Comparison of ENCODE assay signal across 23 cellular contexts in genomic region chr2:72952961-72953360, GRCh38. TPM values are rescaled to one million over a fixed set of nuclear protein-coding genes. Genes with fewer than 3 reads are reported as not detected.
A peak's percentile ranks its signal among the peaks of the same experiment; 100 is the strongest.
DNase-seq lines count a peak whose midpoint lies in the region; ATAC-seq and TF ChIP-seq lines count a peak whose summit lies in the region.
"Had no signal": no experiment of that assay in that cellular context is flagged by ENCODE, and none has a peak within 500 bp of the region (broad histone marks: within the 10 kb centered on the region; RNA-seq: fewer than 3 reads in every experiment).

No MANE protein-coding gene starts in this region.

- H2AK5ac ChIP-seq in neuronal stem cell (ENCODE audit: low read depth, low read length) = no peak overlapping the region

- H3K27ac Mint-ChIP-seq in activated CD4-positive, alpha-beta T cell treated with anti-CD3 and anti-CD28 coated beads, Interleukin-2, amount 10 ng/mL, durations not matched to agents 24 days and 14 days = peak overlapping the region; percentile 88
- H3K27ac Mint-ChIP-seq in CD4-positive, CD25-positive, alpha-beta regulatory T cell = peak overlapping the region in 2 of 3 donors; percentile 66 to 90
- H3K27ac Mint-ChIP-seq in central memory CD8-positive, alpha-beta T cell (ENCODE audit: low read depth) = peak overlapping the region; percentile 90
- H3K27ac Mint-ChIP-seq: HFFc6 had no signal

- no peak overlapping the region for H3K4me3 ChIP-seq in CD4-positive, CD25-positive, alpha-beta regulatory T cell (ENCODE audit: low read depth, low read length)
- H3K4me3 ChIP-seq in neuronal stem cell (ENCODE audit: low read length in 2 of 2) (no peak overlapping the region), OCI-LY7 (ENCODE audit: low read depth, low read length, poor library complexity, severe bottlenecking) (no peak overlapping the region)
- H3K4me3 ChIP-seq: K562, SJSA1 had no signal

- H2AFZ ChIP-seq in neuronal stem cell (ENCODE audit: low read length) = no peak overlapping the region
- no peak overlapping the region for H2AFZ ChIP-seq in OCI-LY7 (ENCODE audit: low read length)

- CTCF ChIA-PET in OCI-LY7 (lab: Charles Lee; ENCODE audit: unreplicated experiment) = no interaction called here

- no peak overlapping the region for H2BK15ac ChIP-seq in neuronal stem cell (ENCODE audit: low read length)

- no peak overlapping the region for H2BK120ac ChIP-seq in neuronal stem cell (ENCODE audit: low read depth, low read length)

- H3K4me1 Mint-ChIP-seq in activated CD4-positive, alpha-beta T cell treated with anti-CD3 and anti-CD28 coated beads, Interleukin-2, amount 10 ng/mL, durations not matched to agents 24 days and 14 days = peaks cover 24% of the 10 kb centered on the region
- peaks cover 0 to 36% (median 22%) of the 10 kb centered on the region in 4 donors for H3K4me1 Mint-ChIP-seq in CD4-positive, CD25-positive, alpha-beta regulatory T cell
- peaks cover 42% of the 10 kb centered on the region for H3K4me1 Mint-ChIP-seq in central memory CD8-positive, alpha-beta T cell

- H3K9me2 ChIP-seq in OCI-LY7 (ENCODE audit: insufficient read depth, low read length) = no peaks in the 10 kb centered on the region

- no peaks in the 10 kb centered on the region for H4K20me1 ChIP-seq in OCI-LY7 (ENCODE audit: insufficient read depth, low read length)

- peak overlapping the region; percentile 34 for H3K18ac ChIP-seq in neuronal stem cell (ENCODE audit: low read length)

- no peaks in the 10 kb centered on the region for H3K36me3 ChIP-seq in CD4-positive, CD25-positive, alpha-beta regulatory T cell (ENCODE audit: control insufficient read depth, insufficient read depth, low read length)
- H3K36me3 ChIP-seq in neuronal stem cell (replicated peaks in 1 of 2; ENCODE audit: control insufficient read depth in 2 of 2, insufficient read depth in 2 of 2, low read length in 2 of 2) = no peaks in the 10 kb centered on the region
- no peaks in the 10 kb centered on the region for H3K36me3 ChIP-seq in OCI-LY7 (ENCODE audit: insufficient read depth, low read length)
- H3K36me3 ChIP-seq: SJSA1 had no signal

- no peak overlapping the region for H3K9ac ChIP-seq in neuronal stem cell (ENCODE audit: low read depth, low read length, poor library complexity)

- H3K79me1 ChIP-seq in neuronal stem cell (ENCODE audit: low read depth, low read length) = no peaks in the 10 kb centered on the region

- H2BK12ac ChIP-seq in neuronal stem cell (ENCODE audit: low read length) = peak overlapping the region; percentile 16

- intact Hi-C loops in activated CD4-positive, alpha-beta T cell treated with anti-CD3 and anti-CD28 coated beads, Interleukin-2, amount 10 ng/mL, durations not matched to agents 24 days and 14 days (cut with micrococcal nuclease) = no loop called here
- intact Hi-C loops in OCI-LY7 (cut with micrococcal nuclease; ENCODE audit: unreplicated experiment) = no loop called here

- no peaks in the 10 kb centered on the region for H3K27me3 Mint-ChIP-seq in activated CD4-positive, alpha-beta T cell treated with anti-CD3 and anti-CD28 coated beads, Interleukin-2, amount 10 ng/mL, durations not matched to agents 24 days and 14 days
- H3K27me3 Mint-ChIP-seq in CD4-positive, CD25-positive, alpha-beta regulatory T cell = no peaks in the 10 kb centered on the region
- H3K27me3 Mint-ChIP-seq in central memory CD8-positive, alpha-beta T cell = no peaks in the 10 kb centered on the region

- H4K8ac ChIP-seq in neuronal stem cell (ENCODE audit: low read depth, low read length) = no peak overlapping the region

- no peak overlapping the region for H3K4ac ChIP-seq in neuronal stem cell (ENCODE audit: low read length)

- no TSS peak for BruUV-seq in OCI-LY7 (replicated peaks; lab: Mats Ljungman, UMichigan)

- no peak for ATAC-seq in CD4-positive, CD25-positive, alpha-beta regulatory T cell (ENCODE audit: low read depth in 2 of 2)
- ATAC-seq in central memory CD8-positive, alpha-beta T cell (replicated peaks; ENCODE audit: extremely low read depth, poor library complexity, severe bottlenecking) = no peak

- H2BK5ac ChIP-seq in neuronal stem cell (ENCODE audit: low read length) = no peak overlapping the region

- no CpG with 5 or more reads among the region's 14 CpGs for WGBS in neuronal stem cell (ENCODE audit: extremely low coverage in 2 of 2, insufficient read length in 2 of 2, insufficient replicate concordance in 1 of 2), 2 donors

- POLR2A ChIA-PET in OCI-LY7 (lab: Charles Lee) = no interaction called here

- H3K4me2 ChIP-seq in neuronal stem cell (ENCODE audit: insufficient read depth, low read length, poor library complexity, severe bottlenecking) (no peak overlapping the region), OCI-LY7 (ENCODE audit: low read length) (no peak overlapping the region)

- no peak overlapping the region for H3K14ac ChIP-seq in neuronal stem cell (ENCODE audit: low read length)

- DNase-seq in activated CD4-positive, alpha-beta T cell treated with anti-CD3 and anti-CD28 coated beads, Interleukin-2, amount 10 ng/mL, durations not matched to agents 24 days and 14 days = no peak
- no peak for DNase-seq in activated CD4-positive, alpha-beta T cell treated with anti-CD3 and anti-CD28 coated beads, Interleukin-2, amount 50 U/mL, for 4 hours
- no peak for DNase-seq in CD4-positive, CD25-positive, alpha-beta regulatory T cell
- no peak for DNase-seq in central memory CD8-positive, alpha-beta T cell (ENCODE audit: low spot score in 2 of 2)
- DNase-seq in neuronal stem cell (ENCODE audit: low spot score) (no peak), NCI-H2196 treated with DMSO at 0.1 percent for 48 hours (lab: John Stamatoyannopoulos, UW; ENCODE audit: unreplicated experiment) (no peak), DMS 273 treated with DMSO at 0.1 percent for 48 hours (lab: John Stamatoyannopoulos, UW) (no peak), OCI-LY7 (ENCODE audit: low spot score) (no peak)
- DNase-seq: Calu3, DND-41, GF-D8, GOT3, HFFc6, NCI-H1436, NCI-H2081, NCI-H226, NCI-H526, OCI-M1 had no signal

- no peak overlapping the region for H3K27ac ChIP-seq in CD4-positive, CD25-positive, alpha-beta regulatory T cell (ENCODE audit: insufficient read depth, low read length, poor library complexity, severe bottlenecking)
- no peak overlapping the region for H3K27ac ChIP-seq in neuronal stem cell (replicated peaks; ENCODE audit: low read length)
- H3K27ac ChIP-seq in OCI-LY7 (ENCODE audit: low read depth, low read length, poor library complexity, severe bottlenecking) = no peak overlapping the region
- H3K27ac ChIP-seq: C4-2B, HL-60, RWPE1, SJSA1 had no signal

- no peaks in the 10 kb centered on the region for H3K9me3 Mint-ChIP-seq in activated CD4-positive, alpha-beta T cell treated with anti-CD3 and anti-CD28 coated beads, Interleukin-2, amount 10 ng/mL, durations not matched to agents 24 days and 14 days
- H3K9me3 Mint-ChIP-seq in CD4-positive, CD25-positive, alpha-beta regulatory T cell = no peaks in the 10 kb centered on the region
- no peaks in the 10 kb centered on the region for H3K9me3 Mint-ChIP-seq in central memory CD8-positive, alpha-beta T cell
- H3K9me3 Mint-ChIP-seq: HFFc6 had no signal

- H3K4me3 Mint-ChIP-seq in activated CD4-positive, alpha-beta T cell treated with anti-CD3 and anti-CD28 coated beads, Interleukin-2, amount 10 ng/mL, durations not matched to agents 24 days and 14 days = peak overlapping the region; percentile 87
- peak overlapping the region in 1 of 4 donors; percentile 83 for H3K4me3 Mint-ChIP-seq in CD4-positive, CD25-positive, alpha-beta regulatory T cell
- H3K4me3 Mint-ChIP-seq in central memory CD8-positive, alpha-beta T cell = peak overlapping the region; percentile 87
- H3K4me3 Mint-ChIP-seq: HFFc6 had no signal

- H3K36me3 Mint-ChIP-seq in activated CD4-positive, alpha-beta T cell treated with anti-CD3 and anti-CD28 coated beads, Interleukin-2, amount 10 ng/mL, durations not matched to agents 24 days and 14 days (ENCODE audit: low read depth) = peaks cover 1% of the 10 kb centered on the region
- H3K36me3 Mint-ChIP-seq in CD4-positive, CD25-positive, alpha-beta regulatory T cell = peaks cover 12% of the 10 kb centered on the region
- peaks cover 4% of the 10 kb centered on the region for H3K36me3 Mint-ChIP-seq in central memory CD8-positive, alpha-beta T cell (ENCODE audit: insufficient read depth)

- no peaks in the 10 kb centered on the region for H3K79me2 ChIP-seq in OCI-LY7 (ENCODE audit: insufficient read depth, low read depth, low read length)

- no peak overlapping the region for H4K91ac ChIP-seq in neuronal stem cell (ENCODE audit: low read depth, low read length, poor library complexity)

- no peaks in the 10 kb centered on the region for H3K9me3 ChIP-seq in CD4-positive, CD25-positive, alpha-beta regulatory T cell (ENCODE audit: control insufficient read depth in 2 of 2, low read length in 2 of 2)
- H3K9me3 ChIP-seq in neuronal stem cell (replicated peaks in 1 of 2; ENCODE audit: control insufficient read depth in 2 of 2, insufficient read depth in 1 of 2, low read depth in 1 of 2, low read length in 2 of 2) (peaks cover 0 to 6% of the 10 kb centered on the region in 2 donors), OCI-LY7 (ENCODE audit: low read length) (no peaks in the 10 kb centered on the region)
- H3K9me3 ChIP-seq: SJSA1 had no signal

- no peak for TF ChIP-seq CTCF in OCI-LY7 (conservative IDR thresholded peaks at IDR 0.05; ENCODE audit: low read length)

- no peak overlapping the region for H3K23ac ChIP-seq in neuronal stem cell (ENCODE audit: low read depth, low read length, poor library complexity)

- H3K27me3 ChIP-seq in CD4-positive, CD25-positive, alpha-beta regulatory T cell (ENCODE audit: control insufficient read depth, insufficient read depth, low read length) = no peaks in the 10 kb centered on the region
- H3K27me3 ChIP-seq in neuronal stem cell (ENCODE audit: control insufficient read depth in 3 of 3, insufficient read depth in 3 of 3, low read depth in 1 of 3, low read length in 3 of 3) = peaks cover 0 to 37% (median 0%) of the 10 kb centered on the region in 3 experiments
- H3K27me3 ChIP-seq: SJSA1 had no signal

- H3K4me1 ChIP-seq in CD4-positive, CD25-positive, alpha-beta regulatory T cell (ENCODE audit: control insufficient read depth, insufficient read depth, low read length, poor library complexity, severe bottlenecking) = peaks cover 19% of the 10 kb centered on the region
- H3K4me1 ChIP-seq in neuronal stem cell (ENCODE audit: control insufficient read depth in 2 of 2, insufficient read depth in 1 of 2, low read depth in 1 of 2, low read length in 2 of 2) (peaks cover 8 to 48% of the 10 kb centered on the region in 2 donors), OCI-LY7 (ENCODE audit: insufficient read depth, low read length, poor library complexity, severe bottlenecking) (peaks cover 21% of the 10 kb centered on the region)
- H3K4me1 ChIP-seq: SJSA1 had no signal

RNA-seq across cellular contexts. Expression of gene EMX1, which starts 35.6 kb away (rescaled TPM):
- 0.09 TPM in 1 of 2 replicates, not detected in the other for total RNA-seq in activated CD4-positive, alpha-beta T cell treated with anti-CD3 and anti-CD28 coated beads, Interleukin-2, amount 10 ng/mL, durations not matched to agents 24 days and 14 days
- total RNA-seq in CD4-positive, CD25-positive, alpha-beta regulatory T cell = not detected
- polyA plus RNA-seq in CD4-positive, CD25-positive, alpha-beta regulatory T cell = not detected
- polyA plus RNA-seq in neuronal stem cell (2013, experiment 1 of 2) = 29.5 TPM
- 28.8 TPM for polyA plus RNA-seq in neuronal stem cell (2013, experiment 2 of 2)
- total RNA-seq in OCI-LY7 (2014; rRNA removed; shearing (Covaris generic)) = not detected in 2 replicates
- not detected in 2 replicates for total RNA-seq in OCI-LY7 (2022)
- total RNA-seq: Calu3, HFFc6, SJSA1 had no signal
